25 cellular contexts compared by ENCODE assay signal in the genomic region with DNA sequence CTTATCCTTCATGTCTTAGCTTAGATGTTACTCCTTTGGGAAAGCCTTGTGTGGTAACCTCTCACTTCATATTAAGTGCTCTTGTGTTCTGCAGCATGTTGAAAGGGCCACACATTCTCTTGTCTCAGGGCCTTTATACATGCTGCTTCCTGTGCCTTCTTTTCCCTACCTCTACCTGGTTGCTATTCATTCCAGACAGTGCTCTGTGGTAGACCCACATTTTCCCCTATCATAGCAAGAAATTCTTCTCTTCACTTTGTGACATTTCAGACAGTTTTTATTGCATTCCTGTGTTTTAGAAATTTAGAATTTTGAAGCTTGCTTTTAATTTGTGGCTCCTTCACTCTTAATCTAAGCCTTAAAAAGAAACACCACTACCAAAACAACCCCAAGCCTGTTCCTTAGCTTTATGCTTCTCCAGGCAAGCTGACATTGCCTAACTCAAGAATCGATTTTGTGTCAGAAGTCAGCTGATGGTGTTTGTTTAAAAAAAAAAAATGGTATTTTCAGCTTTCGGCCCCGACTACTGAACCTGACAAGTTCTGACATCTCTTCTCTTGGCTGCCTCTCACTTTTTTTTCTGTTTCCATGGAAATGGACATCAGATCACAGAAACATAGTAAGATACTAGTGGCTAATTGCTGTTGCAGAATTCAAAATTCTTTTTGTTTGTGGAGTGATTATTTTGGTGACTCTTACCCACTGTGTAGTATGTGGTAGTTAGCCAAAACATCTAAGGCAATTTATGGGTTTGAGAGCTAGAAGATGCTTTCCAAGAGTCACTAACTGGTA.
DNase-seq lines count a peak whose midpoint lies in the region; ATAC-seq, FAIRE-seq and TF ChIP-seq lines count a peak whose summit lies in the region.
"Had no signal": no experiment of that assay in that cellular context is flagged by ENCODE, and none has a peak within 500 bp of the region (broad histone marks: within the 10 kb centered on the region; RNA-seq: fewer than 3 reads in every experiment).

No MANE protein-coding gene starts in this region.

- H3K27me3 ChIP-seq in foreskin keratinocyte (no peaks in the 10 kb centered on the region), pancreas (no peaks in the 10 kb centered on the region)
- H3K27me3 ChIP-seq: SJCRH30, uterus had no signal

- ATAC-seq in foreskin keratinocyte, result peak; percentile 15
- peak; percentile 91 to 98 (median 94) for ATAC-seq in pancreas
- ATAC-seq: natural killer cell treated with Interleukin-12 subunit alpha and Interleukin-12 subunit beta and Interleukin-15 and Interleukin-18, amount 100 ng/mL, for 72 hours; psoas muscle had no signal

- WGBS in pancreas, 2 donors, result 7 to 12% methylated on average over 3 of the region's 3 CpGs

- peaks cover 0 to 2% (median 0%) of the 10 kb centered on the region in 3 donors for H3K27me3 Mint-ChIP-seq in CD14-positive monocyte (ENCODE audit: low read depth in 3 of 3)
- H3K27me3 Mint-ChIP-seq: CD4-positive, CD25-positive, alpha-beta regulatory T cell; natural killer cell treated with Interleukin-12 subunit alpha and Interleukin-12 subunit beta and Interleukin-15 and Interleukin-18, amount 100 ng/mL, for 72 hours had no signal

- no peaks in the 10 kb centered on the region for H3K36me3 ChIP-seq in pancreas
- H3K36me3 ChIP-seq: SJCRH30, uterus had no signal

- no peak overlapping the region for H3K4me3 Mint-ChIP-seq in CD14-positive monocyte
- H3K4me3 Mint-ChIP-seq: CD4-positive, CD25-positive, alpha-beta regulatory T cell; natural killer cell treated with Interleukin-12 subunit alpha and Interleukin-12 subunit beta and Interleukin-15 and Interleukin-18, amount 100 ng/mL, for 72 hours; T-helper 1 cell treated with Interleukin-12 subunit alpha and Interleukin-12 subunit beta and Interleukin-4 antibody, amounts not matched to agents 30 μg/mL and 1 μg/mL, for 36 hours had no signal

- FAIRE-seq in pancreas (lab: Jason Lieb, UNC), result no peak
- FAIRE-seq: keratinocyte had no signal

- DNase-seq in NCI-H146 (lab: John Stamatoyannopoulos, UW) (peak; percentile 28), NCI-H146 treated with DMSO at 0.1 percent for 48 hours (lab: John Stamatoyannopoulos, UW; ENCODE audit: unreplicated experiment) (no peak), SK-N-DZ (ENCODE audit: low spot score) (peak; percentile 29), foreskin keratinocyte (peak; percentile 57 to 74), pancreas (peak in 2 of 6 donors; percentile 20 to 30), CD14-positive monocyte (ENCODE audit: low spot score) (no peak), NCI-H526 treated with DMSO at 0.1 percent for 48 hours (lab: John Stamatoyannopoulos, UW) (no peak), COLO829 (ENCODE audit: low spot score) (no peak)
- DNase-seq: activated CD4-positive, alpha-beta T cell treated with anti-CD3 and anti-CD28 coated beads, Interleukin-2, amount 50 U/mL, for 48 hours; activated naive CD4-positive, alpha-beta T cell; amniotic stem cell; CD4-positive, CD25-positive, alpha-beta regulatory T cell; DMS79 treated with DMSO at 0.1 percent for 48 hours; effector memory CD4-positive, alpha-beta T cell; NCI-H2081; psoas muscle; SJCRH30; stimulated activated CD4-positive, alpha-beta T cell treated with anti-CD3 and anti-CD28 coated beads, Interleukin-12 subunit alpha, Interleukin-12 subunit beta, amount 100 ng/mL, for 4 hours; stimulated activated CD8-positive, alpha-beta memory T cell treated with anti-CD3 and anti-CD28 coated beads, Interleukin-4, amount 100 ng/mL, for 48 hours; substantia nigra; uterus had no signal

- H3K9me3 ChIP-seq in pancreas, result no peaks in the 10 kb centered on the region
- H3K9me3 ChIP-seq: psoas muscle, SJCRH30, uterus had no signal

- H3K4me3 ChIP-seq in pancreas, result no peak overlapping the region
- H3K4me3 ChIP-seq: psoas muscle, SJCRH30, uterus had no signal

- no peaks in the 10 kb centered on the region for H3K4me1 Mint-ChIP-seq in CD14-positive monocyte

- intact Hi-C loops in pancreas (cut with DNase I) (no loop called here), CD14-positive monocyte (cut with micrococcal nuclease) (no loop called here)

- no peak overlapping the region for H3K27ac ChIP-seq in foreskin keratinocyte
- no peak overlapping the region for H3K27ac ChIP-seq in pancreas
- H3K27ac ChIP-seq: HL-60, psoas muscle, SJCRH30 had no signal

- peaks cover 6% of the 10 kb centered on the region for H3K4me1 ChIP-seq in foreskin keratinocyte
- H3K4me1 ChIP-seq in pancreas, result peaks cover 0 to 11% (median 8%) of the 10 kb centered on the region in 3 donors
- H3K4me1 ChIP-seq: SJCRH30, uterus had no signal

- H3K27ac Mint-ChIP-seq in CD14-positive monocyte, result no peak overlapping the region
- H3K27ac Mint-ChIP-seq: natural killer cell treated with Interleukin-12 subunit alpha and Interleukin-12 subunit beta and Interleukin-15 and Interleukin-18, amount 100 ng/mL, for 72 hours; T-helper 1 cell treated with Interleukin-12 subunit alpha and Interleukin-12 subunit beta and Interleukin-4 antibody, amounts not matched to agents 30 μg/mL and 1 μg/mL, for 36 hours had no signal

- H3K9me3 Mint-ChIP-seq in CD14-positive monocyte, result peaks cover 2 to 10% (median 7%) of the 10 kb centered on the region in 7 donors

- TF ChIP-seq CTCF in foreskin keratinocyte (conservative IDR thresholded peaks at IDR 0.05) (no peak), pancreas (IDR thresholded peaks at IDR 0.05) (no peak), CD14-positive monocyte (IDR thresholded peaks at IDR 0.05) (no peak)

- no peaks in the 10 kb centered on the region for H3K36me3 Mint-ChIP-seq in CD14-positive monocyte

Comparison
In these comparisons a context has a peak if more than half of its experiments do, and no peak if none do; other contexts are left out.
1. DNase-seq: peak in NCI-H146 (single experiment), SK-N-DZ (single experiment) and foreskin keratinocyte (2 of 2); none in NCI-H146 treated with DMSO at 0.1 percent for 48 hours (single experiment), CD14-positive monocyte (single experiment), NCI-H526 treated with DMSO at 0.1 percent for 48 hours (single experiment) and COLO829 (single experiment).